Comparison of ENCODE assay signal across 21 cellular contexts in genomic region chr14:96286251-96286650, GRCh38. TPM values are rescaled to one million over a fixed set of nuclear protein-coding genes. Genes with fewer than 3 reads are reported as not detected.
DNase-seq lines count a peak whose midpoint lies in the region; FAIRE-seq and TF ChIP-seq lines count a peak whose summit lies in the region.
"Had no signal": no experiment of that assay in that cellular context is flagged by ENCODE, and none has a peak within 500 bp of the region (broad histone marks: within the 10 kb centered on the region; RNA-seq: fewer than 3 reads in every experiment).

No MANE protein-coding gene starts in this region.

- H3K27me3 Mint-ChIP-seq in progenitor cell of endocrine pancreas: no peaks in the 10 kb centered on the region
- H3K27me3 Mint-ChIP-seq: CD8-positive, alpha-beta memory T cell had no signal

- no peak overlapping the region for H3K4me3 Mint-ChIP-seq in progenitor cell of endocrine pancreas (ENCODE audit: low read depth)
- H3K4me3 Mint-ChIP-seq: CD8-positive, alpha-beta memory T cell had no signal

- H3K4me3 ChIP-seq in BE2C (ENCODE audit: low read depth, low read length) (peak overlapping the region; percentile 42), SJSA1 (peak overlapping the region; percentile 6; the same call in 1 of the 2 replicates), kidney (ENCODE audit: low read length in 2 of 2) (no peak overlapping the region)
- H3K4me3 ChIP-seq: GM12878 had no signal

- H3K27me3 ChIP-seq in BE2C (no peaks in the 10 kb centered on the region), SJSA1 (replicated peaks) (no peaks in the 10 kb centered on the region)

- H3K27ac ChIP-seq in SJSA1: peak overlapping the region; percentile 79
- H3K27ac ChIP-seq in kidney (ENCODE audit: low read depth in 2 of 2, low read length in 2 of 2): no peak overlapping the region
- H3K27ac ChIP-seq: KMS-11 had no signal

- no peak for DNase-seq in BE2C
- no peak for DNase-seq in SJSA1 (ENCODE audit: low read depth in 1 of 2, low spot score in 2 of 2)
- DNase-seq in kidney: no peak
- no peak for DNase-seq in progenitor cell of endocrine pancreas (ENCODE audit: low spot score, unreplicated experiment)
- no peak for DNase-seq in RCC 7860 (ENCODE audit: low spot score)
- DNase-seq in GM19240 (ENCODE audit: insufficient read length, low spot score): no peak
- DNase-seq in occipital lobe (lab: John Stamatoyannopoulos, UW): no peak
- DNase-seq: C1 segment of cervical spinal cord; CD8-positive, alpha-beta memory T cell; DMS53; EL; NCI-H1417; NCI-H187; NCI-H2107; NCI-H510A; NCI-H774; SIG-M5 had no signal

- no peak for TF ChIP-seq CTCF in BE2C (IDR thresholded peaks at IDR 0.05; ENCODE audit: low read depth, low read length)
- TF ChIP-seq CTCF in kidney (IDR thresholded peaks at IDR 0.05; ENCODE audit: borderline replicate concordance, extremely low read depth, insufficient read depth): no peak
- TF ChIP-seq CTCF in progenitor cell of endocrine pancreas (IDR thresholded peaks at IDR 0.05; ENCODE audit: unreplicated experiment): no peak

- peaks cover 22% of the 10 kb centered on the region for H3K36me3 Mint-ChIP-seq in progenitor cell of endocrine pancreas (ENCODE audit: insufficient read depth)

- peak overlapping the region; percentile 43 for H3K27ac Mint-ChIP-seq in progenitor cell of endocrine pancreas
- H3K27ac Mint-ChIP-seq: CD8-positive, alpha-beta memory T cell had no signal

- H3K4me1 ChIP-seq in BE2C (peaks cover 16% of the 10 kb centered on the region), SJSA1 (replicated peaks) (peaks cover 26% of the 10 kb centered on the region), kidney (ENCODE audit: control insufficient read depth in 1 of 2, insufficient read depth in 1 of 2, low read depth in 1 of 2, low read length in 2 of 2) (no peaks in the 10 kb centered on the region)

- H3K36me3 ChIP-seq in BE2C (peaks cover 11% of the 10 kb centered on the region; the same call in 1 of the 2 replicates), SJSA1 (no peaks in the 10 kb centered on the region), kidney (ENCODE audit: control insufficient read depth in 1 of 2, insufficient read depth in 2 of 2, low read length in 2 of 2) (peaks cover 27 to 45% of the 10 kb centered on the region in 2 donors)

- H3K9me3 ChIP-seq in BE2C (no peaks in the 10 kb centered on the region), SJSA1 (replicated peaks) (no peaks in the 10 kb centered on the region), kidney (ENCODE audit: control insufficient read depth in 1 of 2, low read length in 2 of 2) (no peaks in the 10 kb centered on the region)

- no peak overlapping the region for H3K9ac ChIP-seq in kidney (ENCODE audit: low read length in 2 of 2)
- H3K9ac ChIP-seq: KMS-11 had no signal

- no peaks in the 10 kb centered on the region for H3K9me3 Mint-ChIP-seq in progenitor cell of endocrine pancreas (ENCODE audit: low read depth)
- H3K9me3 Mint-ChIP-seq: CD8-positive, alpha-beta memory T cell had no signal

- intact Hi-C loops in kidney (cut with DNase I): no loop called here

- H3K4me1 Mint-ChIP-seq in progenitor cell of endocrine pancreas (ENCODE audit: low read depth): peaks cover 24% of the 10 kb centered on the region
- H3K4me1 Mint-ChIP-seq: CD8-positive, alpha-beta memory T cell had no signal

- FAIRE-seq in kidney (lab: Jason Lieb, UNC) (peak; percentile 73), RCC 7860 (lab: Jason Lieb, UNC) (no peak)
- FAIRE-seq: GM12878, H1 had no signal

RNA-seq across cellular contexts. Expression of gene BDKRB1, which starts 30.2 kb away (rescaled TPM):
- polyA plus RNA-seq in BE2C (2012; ENCODE audit: insufficient read depth, insufficient read length, low read depth): 0.54 TPM
- total RNA-seq in SJSA1 (2014; rRNA removed; shearing (Covaris generic)): 0.34 and 10.3 TPM in 2 replicates
- total RNA-seq in kidney: 1.2 TPM
- polyA plus RNA-seq in kidney (ENCODE audit: insufficient read depth, low read depth, low replicate concordance): 1.5 TPM
- not detected in 2 replicates for total RNA-seq in progenitor cell of endocrine pancreas
- total RNA-seq in occipital lobe: not detected
- total RNA-seq: CD8-positive, alpha-beta memory T cell; H1; OCI-LY7 had no signal
- polyA plus RNA-seq: CD8-positive, alpha-beta memory T cell; GM12878 had no signal

Comparison
In these comparisons a context has a peak if more than half of its experiments do, and no peak if none do; other contexts are left out.
1. H3K4me3 ChIP-seq: peak in BE2C (single experiment) and SJSA1 (single experiment); none in kidney (0 of 2).